In the genomic region with DNA sequence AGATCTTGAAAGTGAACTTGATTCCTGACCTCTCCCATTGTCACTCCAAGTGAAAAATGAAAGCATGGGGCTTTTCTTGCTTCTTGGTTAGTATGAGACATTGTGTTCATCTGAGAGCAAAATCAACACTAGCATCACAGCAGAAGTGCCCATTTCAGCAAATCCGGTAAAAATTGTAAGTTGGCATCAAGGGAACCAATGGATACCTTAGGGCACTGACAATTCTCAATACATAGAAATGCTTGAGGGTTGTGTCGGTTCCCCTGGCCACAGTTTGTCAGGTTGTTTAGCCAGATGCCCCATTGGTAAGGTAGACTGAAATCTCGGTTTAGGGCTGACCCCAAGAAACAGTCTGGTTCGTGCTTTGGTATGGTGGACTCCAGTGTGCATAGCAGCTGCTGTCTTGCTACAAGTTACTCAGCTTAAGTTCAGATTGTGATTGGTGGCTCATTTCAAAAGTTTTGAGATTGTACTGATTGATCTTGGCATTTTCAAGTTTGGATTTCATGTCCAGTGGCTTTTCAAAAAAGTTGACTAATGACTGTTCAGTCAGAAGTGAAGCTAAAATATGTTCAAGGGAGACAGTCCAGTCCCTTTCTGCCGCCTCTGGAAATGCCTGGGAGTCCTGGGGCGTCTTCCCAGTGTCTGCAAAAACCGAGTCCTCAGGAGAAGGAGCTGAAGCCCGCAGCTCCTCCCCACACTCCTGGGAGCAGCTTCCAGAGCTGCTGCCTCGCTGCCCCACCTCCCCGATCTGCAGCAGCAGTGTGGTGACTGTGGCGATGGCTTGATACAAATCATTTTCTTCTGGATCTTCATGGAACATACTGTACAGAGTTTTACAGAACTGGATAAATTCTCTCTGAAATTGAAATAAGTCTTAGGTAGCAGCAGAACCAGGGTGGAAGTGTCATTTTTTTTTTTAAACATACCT, we compare ENCODE assay signal across 11 cellular contexts. TPM values are rescaled to one million over a fixed set of nuclear protein-coding genes. Genes with fewer than 3 reads are reported as not detected.
DNase-seq lines count a peak whose midpoint lies in the region; ATAC-seq, FAIRE-seq and TF ChIP-seq lines count a peak whose summit lies in the region.
"Had no signal": no experiment of that assay in that cellular context is flagged by ENCODE, and none has a peak within 500 bp of the region (broad histone marks: within the 10 kb centered on the region; RNA-seq: fewer than 3 reads in every experiment).

No MANE protein-coding gene starts in this region.

- peaks cover 9% of the 10 kb centered on the region for H3K4me1 ChIP-seq in iPS-20b (ENCODE audit: insufficient read depth, low read length)

- H3K4me1 Mint-ChIP-seq in Calu3 (ENCODE audit: low read depth, unreplicated experiment): peaks cover 37% of the 10 kb centered on the region
- peaks cover 62% of the 10 kb centered on the region for H3K4me1 Mint-ChIP-seq in activated CD8-positive, alpha-beta T cell treated with anti-CD3 and anti-CD28 coated beads for 36 hours (ENCODE audit: low read depth)

- peak; percentile 18 for ATAC-seq in activated CD8-positive, alpha-beta T cell treated with anti-CD3 and anti-CD28 coated beads for 36 hours

- H3K4me3 Mint-ChIP-seq in Calu3 (ENCODE audit: low read depth, unreplicated experiment): no peak overlapping the region
- H3K4me3 Mint-ChIP-seq in activated CD8-positive, alpha-beta T cell treated with anti-CD3 and anti-CD28 coated beads for 36 hours: no peak overlapping the region

- intact Hi-C loops in Calu3 (cut with micrococcal nuclease; ENCODE audit: unreplicated experiment): no loop called here
- intact Hi-C loops in activated CD8-positive, alpha-beta T cell treated with anti-CD3 and anti-CD28 coated beads for 36 hours (cut with micrococcal nuclease): no loop called here

- no peaks in the 10 kb centered on the region for H3K27me3 Mint-ChIP-seq in Calu3 (ENCODE audit: unreplicated experiment)
- H3K27me3 Mint-ChIP-seq in activated CD8-positive, alpha-beta T cell treated with anti-CD3 and anti-CD28 coated beads for 36 hours: no peaks in the 10 kb centered on the region

- TF ChIP-seq CTCF in Calu3 (IDR thresholded peaks at IDR 0.05; ENCODE audit: unreplicated experiment) (no peak), D721Med (IDR thresholded peaks at IDR 0.05; ENCODE audit: insufficient read depth, missing control alignments) (no peak)
- no peak for TF ChIP-seq CTCF in activated CD8-positive, alpha-beta T cell treated with anti-CD3 and anti-CD28 coated beads for 36 hours (IDR thresholded peaks at IDR 0.05)

- TF ChIP-seq POLR2A in GM19193 (IDR thresholded peaks at IDR 0.05; ENCODE audit: extremely low read depth, insufficient read depth, insufficient read length): peak; percentile 38

- CTCF ChIA-PET in Calu3 (lab: Charles Lee): interaction anchor here (0.6 kb wide), 1 partner anchor 15 kb away, joined by 4 read pairs; no protein-coding TSS in a partner anchor
- CTCF ChIA-PET in activated CD8-positive, alpha-beta T cell treated with anti-CD3 and anti-CD28 coated beads for 36 hours (lab: Charles Lee): interaction anchor here (1.3 to 4.2 kb wide), 2 partner anchors 160 to 198 kb away, joined by 3 to 21 read pairs; no protein-coding TSS in a partner anchor

- peak overlapping the region; percentile 5; the same call in 1 of the 2 replicates for H3K9ac ChIP-seq in iPS-20b (ENCODE audit: low read depth, low read length)

- H3K27ac Mint-ChIP-seq in Calu3 (ENCODE audit: unreplicated experiment): peak overlapping the region; percentile 44
- H3K27ac Mint-ChIP-seq in activated CD8-positive, alpha-beta T cell treated with anti-CD3 and anti-CD28 coated beads for 36 hours: peak overlapping the region; percentile 75

- peaks cover 79% of the 10 kb centered on the region for H3K36me3 ChIP-seq in iPS-20b (ENCODE audit: insufficient read depth, low read depth, low read length)

- DNase-seq in Calu3 (no peak), activated gamma-delta T cell (lab: John Stamatoyannopoulos, UW) (no peak), NCI-H2171 (lab: John Stamatoyannopoulos, UW) (no peak), ACHN (no peak), D721Med (ENCODE audit: insufficient read length, low spot score) (no peak)
- no peak for DNase-seq in activated CD8-positive, alpha-beta T cell treated with anti-CD3 and anti-CD28 coated beads for 36 hours
- DNase-seq: midbrain, NCI-H1930 had no signal

- no peaks in the 10 kb centered on the region for H3K9me3 ChIP-seq in iPS-20b (ENCODE audit: insufficient read depth, low read depth, low read length)
- H3K9me3 ChIP-seq: SJCRH30 had no signal

- H3K27me3 ChIP-seq in iPS-20b (ENCODE audit: insufficient read depth, low read length): no peaks in the 10 kb centered on the region
- H3K27me3 ChIP-seq: SJCRH30 had no signal

- no peak overlapping the region for H3K27ac ChIP-seq in iPS-20b (ENCODE audit: low read length)
- H3K27ac ChIP-seq: SJCRH30 had no signal

- no peak overlapping the region for H3K4me3 ChIP-seq in iPS-20b (ENCODE audit: low read length)
- H3K4me3 ChIP-seq: SJCRH30 had no signal

- no peak for FAIRE-seq in D721Med (lab: Jason Lieb, UNC)

- H3K9me3 Mint-ChIP-seq in Calu3 (ENCODE audit: low read depth, unreplicated experiment): no peaks in the 10 kb centered on the region
- H3K9me3 Mint-ChIP-seq in activated CD8-positive, alpha-beta T cell treated with anti-CD3 and anti-CD28 coated beads for 36 hours: no peaks in the 10 kb centered on the region

- no TSS peak for BruUV-seq in Calu3 (replicated peaks; lab: Mats Ljungman, UMichigan)

- POLR2A ChIA-PET in activated CD8-positive, alpha-beta T cell treated with anti-CD3 and anti-CD28 coated beads for 36 hours (lab: Charles Lee): no interaction called here

- H3K36me3 Mint-ChIP-seq in Calu3 (ENCODE audit: insufficient read depth, unreplicated experiment): peaks cover 97% of the 10 kb centered on the region
- peaks cover 74% of the 10 kb centered on the region for H3K36me3 Mint-ChIP-seq in activated CD8-positive, alpha-beta T cell treated with anti-CD3 and anti-CD28 coated beads for 36 hours (ENCODE audit: low read depth)

- in situ Hi-C loops in ACHN (cut with HindIII; ENCODE audit: low pct_ligation_motif_present, low pct_unique_long_range_greater_than_20kb, low sequenced_read_pairs): no loop called here

RNA-seq across cellular contexts. Expression of a gene that starts 5.6 kb away (rescaled TPM):
- total RNA-seq in Calu3 (2022): 1,080 and 1,158 TPM in 2 replicates
- total RNA-seq in activated CD8-positive, alpha-beta T cell treated with anti-CD3 and anti-CD28 coated beads for 36 hours: 1,000 to 10,000 TPM; 1,667 to 1,859 TPM
